9 cellular contexts compared by ENCODE assay signal in the genomic region with DNA sequence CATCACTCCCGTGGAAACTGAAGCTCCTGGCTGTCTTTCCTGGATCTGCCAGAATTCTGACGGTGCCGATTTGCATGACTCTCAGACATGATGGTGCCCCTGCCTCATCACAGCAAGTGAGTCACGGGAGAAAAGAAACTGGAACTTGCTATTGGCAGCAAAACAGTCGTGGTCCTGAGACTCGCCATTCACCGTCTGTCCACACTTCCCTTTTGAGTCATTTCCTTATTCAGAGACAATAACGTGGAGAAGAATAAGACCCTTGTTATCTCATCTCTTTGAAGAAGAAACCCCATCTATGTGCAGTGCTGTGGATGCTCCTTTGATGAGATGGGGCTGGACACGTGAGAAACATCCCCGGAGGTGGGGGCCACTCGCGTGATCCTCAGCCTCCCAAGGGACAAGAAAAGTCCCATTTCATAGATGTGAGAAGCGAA. TPM values are rescaled to one million over a fixed set of nuclear protein-coding genes. Genes with fewer than 3 reads are reported as not detected.
DNase-seq lines count a peak whose midpoint lies in the region; ATAC-seq, FAIRE-seq and TF ChIP-seq lines count a peak whose summit lies in the region.
"Had no signal": no experiment of that assay in that cellular context is flagged by ENCODE, and none has a peak within 500 bp of the region (broad histone marks: within the 10 kb centered on the region; RNA-seq: fewer than 3 reads in every experiment).

No MANE protein-coding gene starts in this region.

- H2AFZ ChIP-seq in endothelial cell of umbilical vein (ENCODE audit: low read depth, low read length): no peak overlapping the region

- H4K20me1 ChIP-seq in endothelial cell of umbilical vein (replicated peaks; ENCODE audit: control insufficient read depth, extremely low read depth, insufficient read depth, low read length): no peaks in the 10 kb centered on the region

- POLR2A ChIA-PET in endothelial cell of umbilical vein (lab: Charles Lee) (no interaction called here), HEK293T (lab: Yijun Ruan, JAX) (no interaction called here)

- intact Hi-C loops in endothelial cell of umbilical vein (cut with micrococcal nuclease): no loop called here

- dilution Hi-C loops in endothelial cell of umbilical vein (cut with MboI; ENCODE audit: extremely low pct_ligation_motif_present, low sequenced_read_pairs): no loop called here

- H3K9ac ChIP-seq in endothelial cell of umbilical vein (replicated peaks; ENCODE audit: extremely low read depth, insufficient read depth, low read length): no peak overlapping the region

- H3K36me3 ChIP-seq in endothelial cell of umbilical vein (ENCODE audit: control insufficient read depth in 2 of 2, extremely low read depth in 1 of 2, insufficient read depth in 2 of 2, low read length in 2 of 2): no peaks in the 10 kb centered on the region

- no peak for TF ChIP-seq CTCF in endothelial cell of umbilical vein (IDR thresholded peaks at IDR 0.05; ENCODE audit: extremely low read depth in 1 of 2, insufficient read depth in 1 of 2, low read depth in 1 of 2, low read length in 2 of 2)

- no peak for TF ChIP-seq POLR2A in GM18505 (IDR thresholded peaks at IDR 0.05; ENCODE audit: borderline replicate concordance, extremely low read depth, insufficient read depth, insufficient read length)
- no peak for TF ChIP-seq POLR2A in endothelial cell of umbilical vein (IDR thresholded peaks at IDR 0.05; ENCODE audit: low read depth, low read length)
- no peak for TF ChIP-seq POLR2A in erythroblast (IDR thresholded peaks at IDR 0.05; ENCODE audit: low read length)

- ATAC-seq in GM18505 (IDR thresholded peaks at IDR 0.05; ENCODE audit: unreplicated experiment): peak; percentile 43
- peak; percentile 62 for ATAC-seq in GM21528 (IDR thresholded peaks at IDR 0.05; ENCODE audit: low FRiP score, unreplicated experiment)
- ATAC-seq: Panc1 had no signal

- H3K9me3 ChIP-seq in endothelial cell of umbilical vein (replicated peaks; ENCODE audit: control insufficient read depth, insufficient read depth, low read length): no peaks in the 10 kb centered on the region

- H3K4me2 ChIP-seq in endothelial cell of umbilical vein (ENCODE audit: insufficient read depth, low read length): peak overlapping the region; percentile 38

- peaks cover 4% of the 10 kb centered on the region for H3K4me1 ChIP-seq in endothelial cell of umbilical vein (ENCODE audit: control insufficient read depth, extremely low read depth, insufficient read depth, low read length)

- H3K27me3 ChIP-seq in endothelial cell of umbilical vein (ENCODE audit: control insufficient read depth in 2 of 2, insufficient read depth in 2 of 2, low read length in 2 of 2): no peaks in the 10 kb centered on the region

- DNase-seq in M059J (ENCODE audit: low read depth) (peak; percentile 57), endothelial cell of umbilical vein (ENCODE audit: low read depth, low spot score) (peak; percentile 35), NCI-H524 (lab: John Stamatoyannopoulos, UW) (no peak), KG1 (lab: John Stamatoyannopoulos, UW) (no peak), erythroblast (lab: John Stamatoyannopoulos, UW) (no peak), HEK293T (ENCODE audit: extremely low spot score) (no peak)

- H3K27ac ChIP-seq in endothelial cell of umbilical vein (ENCODE audit: insufficient read depth, low read depth, low read length): no peak overlapping the region

- FAIRE-seq in endothelial cell of umbilical vein (lab: Jason Lieb, UNC): peak; percentile 54

- no peaks in the 10 kb centered on the region for H3K9me1 ChIP-seq in endothelial cell of umbilical vein (replicated peaks; ENCODE audit: control insufficient read depth, extremely low read depth, insufficient read depth, low read length)

- CTCF ChIA-PET in endothelial cell of umbilical vein (lab: Charles Lee): no interaction called here
- CTCF ChIA-PET in HEK293T (lab: Yijun Ruan, JAX): no interaction called here

- H3K79me2 ChIP-seq in endothelial cell of umbilical vein (ENCODE audit: control insufficient read depth, insufficient read depth, low read length): no peaks in the 10 kb centered on the region

- BruUV-seq in endothelial cell of umbilical vein (replicated peaks; lab: Mats Ljungman, UMichigan): no TSS peak

- no peak overlapping the region for H3K4me3 ChIP-seq in endothelial cell of umbilical vein (replicated peaks in 1 of 3; ENCODE audit: insufficient read depth in 1 of 3, low read depth in 1 of 3, low read length in 3 of 3)

TF ChIP-seq in endothelial cell of umbilical vein, 7 proteins besides CTCF, POLR2A, EP300 and RAD21:
- TF ChIP-seq POLR2AphosphoS5 (IDR thresholded peaks at IDR 0.05; ENCODE audit: insufficient read depth, low read depth, low read length): no peak
- TF ChIP-seq EZH2 (IDR thresholded peaks at IDR 0.05; ENCODE audit: borderline replicate concordance, low read depth, low read length, severe bottlenecking): no peak
- TF ChIP-seq MAX (IDR thresholded peaks at IDR 0.05; ENCODE audit: insufficient read depth, insufficient read length): no peak
- TF ChIP-seq JUN (IDR thresholded peaks at IDR 0.05; ENCODE audit: borderline replicate concordance, insufficient read depth, insufficient read length, low read depth): peak; percentile 33
- no peak for TF ChIP-seq MYC (IDR thresholded peaks at IDR 0.05; ENCODE audit: low read depth, low read length)
- no peak for TF ChIP-seq GATA2 (IDR thresholded peaks at IDR 0.05; ENCODE audit: insufficient read depth, insufficient read length, low read depth, low read length)
- peak; percentile 55 for TF ChIP-seq FOS (IDR thresholded peaks at IDR 0.05; ENCODE audit: borderline replicate concordance, insufficient read depth, low read length)

TF ChIP-seq in HEK293T, 16 proteins besides CTCF, POLR2A, EP300 and RAD21:
- TF ChIP-seq CTBP1 (IDR thresholded peaks at IDR 0.05; ENCODE audit: borderline replicate concordance) (no peak), TARDBP (IDR thresholded peaks at IDR 0.05) (no peak), FOXA1 (IDR thresholded peaks at IDR 0.05) (no peak), NFRKB (IDR thresholded peaks at IDR 0.05) (no peak), HDGF (IDR thresholded peaks at IDR 0.05; ENCODE audit: borderline replicate concordance) (no peak), ELF4 (IDR thresholded peaks at IDR 0.05) (no peak)

RNA-seq across cellular contexts. Expression of gene GPR31, which starts 4.2 kb away (rescaled TPM):
- total RNA-seq in M059J (2014; rRNA removed; shearing (Covaris generic)): not detected in 2 replicates
- not detected in 2 replicates for total RNA-seq in endothelial cell of umbilical vein
- polyA plus RNA-seq in endothelial cell of umbilical vein: not detected in 2 replicates
- not detected in 2 replicates for polyA plus RNA-seq in endothelial cell of umbilical vein (2011; cell fraction: cytosol; rRNA removed)
- polyA plus RNA-seq in endothelial cell of umbilical vein (2011; cell fraction: nucleus; rRNA removed): not detected in 2 replicates
- polyA plus RNA-seq in endothelial cell of umbilical vein (2012): not detected in 2 replicates
- polyA minus RNA-seq in endothelial cell of umbilical vein: not detected in 2 replicates
- not detected for polyA minus RNA-seq in endothelial cell of umbilical vein (2011; cell fraction: cytosol; rRNA and poly(A)+ RNA removed)
- not detected in 2 replicates for polyA minus RNA-seq in endothelial cell of umbilical vein (2011; cell fraction: nucleus; rRNA and poly(A)+ RNA removed)

RNA-seq across cellular contexts. Expression of gene CCR6, which starts 30.6 kb away (rescaled TPM):
- total RNA-seq in M059J (2014; rRNA removed; shearing (Covaris generic)): 0.57 TPM in 1 of 2 replicates, not detected in the other
- total RNA-seq in endothelial cell of umbilical vein: not detected in 2 replicates
- polyA plus RNA-seq in endothelial cell of umbilical vein: not detected in 2 replicates
- polyA plus RNA-seq in endothelial cell of umbilical vein (2011; cell fraction: cytosol; rRNA removed): not detected in 2 replicates
- not detected in 2 replicates for polyA plus RNA-seq in endothelial cell of umbilical vein (2011; cell fraction: nucleus; rRNA removed)
- polyA plus RNA-seq in endothelial cell of umbilical vein (2012): not detected in 2 replicates
- polyA minus RNA-seq in endothelial cell of umbilical vein: not detected in 2 replicates
- polyA minus RNA-seq in endothelial cell of umbilical vein (2011; cell fraction: cytosol; rRNA and poly(A)+ RNA removed): not detected
- polyA minus RNA-seq in endothelial cell of umbilical vein (2011; cell fraction: nucleus; rRNA and poly(A)+ RNA removed): not detected in 2 replicates

Comparison
In these comparisons a context has a peak if more than half of its experiments do, and no peak if none do; other contexts are left out.
1. DNase-seq: peak in M059J (single experiment) and endothelial cell of umbilical vein (single experiment); none in NCI-H524 (0 of 2), KG1 (single experiment), erythroblast (0 of 2) and HEK293T (single experiment).